13 cellular contexts compared by ENCODE assay signal in genomic region chr7:137981175-137981574, GRCh38. TPM values are rescaled to one million over a fixed set of nuclear protein-coding genes. Genes with fewer than 3 reads are reported as not detected.
DNase-seq lines count a peak whose midpoint lies in the region; ATAC-seq and TF ChIP-seq lines count a peak whose summit lies in the region.
"Had no signal": no experiment of that assay in that cellular context is flagged by ENCODE, and none has a peak within 500 bp of the region (broad histone marks: within the 10 kb centered on the region; RNA-seq: fewer than 3 reads in every experiment).

No MANE protein-coding gene starts in this region.

- H4K20me1 ChIP-seq in MM.1S (ENCODE audit: insufficient read depth, low read length), result peaks cover under 1% of the 10 kb centered on the region; the same call in 1 of the 2 replicates

- TF ChIP-seq EP300 in suprapubic skin (IDR thresholded peaks at IDR 0.05), result no peak

- peaks cover 64% of the 10 kb centered on the region for H3K4me1 ChIP-seq in MM.1S (ENCODE audit: low read length)
- H3K4me1 ChIP-seq in suprapubic skin, result peaks cover 62% of the 10 kb centered on the region

- TF ChIP-seq CTCF in MM.1S (IDR thresholded peaks at IDR 0.05; ENCODE audit: low read length), result no peak
- TF ChIP-seq CTCF in suprapubic skin (IDR thresholded peaks at IDR 0.05), result no peak

- H3K27me3 ChIP-seq in MM.1S (replicated peaks; ENCODE audit: insufficient read depth, low read length), result no peaks in the 10 kb centered on the region
- no peaks in the 10 kb centered on the region for H3K27me3 ChIP-seq in suprapubic skin

- H3K4me1 Mint-ChIP-seq in immature natural killer cell, result peaks cover 20 to 79% of the 10 kb centered on the region in 2 donors

- DNase-seq in MM.1S (no peak), immature natural killer cell (no peak), suprapubic skin (ENCODE audit: low spot score in 2 of 2) (no peak), NCI-H2081 (lab: John Stamatoyannopoulos, UW) (no peak), pons (ENCODE audit: low spot score) (no peak), AML-193 (lab: John Stamatoyannopoulos, UW) (no peak)
- DNase-seq in activated T-cell treated with anti-CD3 and anti-CD28 coated beads, Interleukin-2, amount 50 U/mL, for 1 hour, result no peak
- DNase-seq: activated effector memory CD4-positive, alpha-beta T cell treated with anti-CD3 and anti-CD28 coated beads, Interleukin-2, amount 50 U/mL, for 16 hours; NCI-H1048; nucleus accumbens; OCI-M1 had no signal

- H3K27ac Mint-ChIP-seq in immature natural killer cell, result peak overlapping the region in 4 of 6 donors; percentile 1 to 44 (median 20)
- H3K27ac Mint-ChIP-seq: dendritic cell treated with granulocyte-macrophage colony-stimulating factor and Interleukin-4, amounts not matched to agents 40 ng/mL and 50 ng/mL, for 4 days had no signal

- H3F3A ChIP-seq in MM.1S (ENCODE audit: insufficient read depth, low read length), result peaks cover 40% of the 10 kb centered on the region

- H2AFZ ChIP-seq in MM.1S (ENCODE audit: low read length), result no peak overlapping the region

- H3K4me3 Mint-ChIP-seq in immature natural killer cell, result no peak overlapping the region
- H3K4me3 Mint-ChIP-seq: dendritic cell treated with granulocyte-macrophage colony-stimulating factor and Interleukin-4, amounts not matched to agents 40 ng/mL and 50 ng/mL, for 4 days had no signal

- peak overlapping the region; percentile 48 for H3K9ac ChIP-seq in MM.1S (ENCODE audit: low read length)

- H3K27ac ChIP-seq in MM.1S (ENCODE audit: low read length) (peak overlapping the region; percentile 82), suprapubic skin (peak overlapping the region; percentile 47)

- no peaks in the 10 kb centered on the region for H3K27me3 Mint-ChIP-seq in immature natural killer cell (ENCODE audit: low read depth in 3 of 3)
- H3K27me3 Mint-ChIP-seq: dendritic cell treated with granulocyte-macrophage colony-stimulating factor and Interleukin-4, amounts not matched to agents 40 ng/mL and 50 ng/mL, for 4 days had no signal

- no peaks in the 10 kb centered on the region for H3K9me2 ChIP-seq in MM.1S (replicated peaks; ENCODE audit: insufficient read depth, low read length)

- H3K9me3 ChIP-seq in MM.1S (replicated peaks; ENCODE audit: insufficient read depth, low read length) (no peaks in the 10 kb centered on the region), suprapubic skin (no peaks in the 10 kb centered on the region)

- H3K79me2 ChIP-seq in MM.1S (ENCODE audit: low read length), result peaks cover 97% of the 10 kb centered on the region

- peaks cover 14% of the 10 kb centered on the region for H3K36me3 ChIP-seq in MM.1S (replicated peaks; ENCODE audit: insufficient read depth, low read length)
- H3K36me3 ChIP-seq in suprapubic skin, result no peaks in the 10 kb centered on the region

- TF ChIP-seq POLR2A in suprapubic skin (IDR thresholded peaks at IDR 0.05), result no peak

- H3K4me3 ChIP-seq in MM.1S (ENCODE audit: low read length) (peak overlapping the region; percentile 35), suprapubic skin (no peak overlapping the region)

- H3K36me3 Mint-ChIP-seq in immature natural killer cell, result peaks cover 8 to 13% (median 12%) of the 10 kb centered on the region in 3 donors

- H3K9me3 Mint-ChIP-seq in immature natural killer cell, result no peaks in the 10 kb centered on the region

- ATAC-seq in GM18868 (IDR thresholded peaks at IDR 0.05; ENCODE audit: unreplicated experiment), result peak; percentile 0

- peak overlapping the region; percentile 69 for H3K4me2 ChIP-seq in MM.1S (ENCODE audit: low read depth, low read length)

RNA-seq across cellular contexts. Expression of gene CREB3L2, which starts 20.7 kb away (rescaled TPM):
- 10 to 100 TPM; 10.8 to 21.6 (median 12.6) TPM for polyA plus RNA-seq in immature natural killer cell
- total RNA-seq in suprapubic skin, result 10 to 100 TPM; 10.9 to 24.5 (median 14.1) TPM
